8 cellular contexts compared by ENCODE assay signal in genomic region chr17:78186689-78187595, GRCh38. TPM values are rescaled to one million over a fixed set of nuclear protein-coding genes. Genes with fewer than 3 reads are reported as not detected.
DNase-seq lines count a peak whose midpoint lies in the region; ATAC-seq and TF ChIP-seq lines count a peak whose summit lies in the region.

TSS of gene AFMID (plus strand) at chr17:78187362. CDS start at chr17:78187371, 9 bp downstream.
TSS of gene TK1 (minus strand) at chr17:78187052. CDS start at chr17:78186994, 58 bp downstream.

- no peaks in the 10 kb centered on the region for H3K27me3 Mint-ChIP-seq in WTC11 (ENCODE audit: low read depth)

- DNase-seq in AG08396 (ENCODE audit: low spot score) (peak; percentile 100), NCI-H2227 (lab: John Stamatoyannopoulos, UW; ENCODE audit: unreplicated experiment) (peak; percentile 99), WTC11 (ENCODE audit: low spot score) (peak; percentile 100), caudate nucleus (lab: John Stamatoyannopoulos, UW) (peak; percentile 12 to 98 (median 92)), iris pigment epithelial cell (ENCODE audit: low read depth) (peak; percentile 96)
- DNase-seq in stimulated activated CD4-positive, alpha-beta T cell treated with anti-CD3 and anti-CD28 coated beads, Interleukin-12 subunit alpha, Interleukin-12 subunit beta, amount 100 ng/mL, for 4 hours = peak; percentile 79

- H3K9me3 Mint-ChIP-seq in WTC11 = 0 out of 2 replicates have a peak, but pooled peaks cover 3% of the 10 kb centered on the region

- CTCF ChIA-PET in WTC11 (lab: Charles Lee) = interaction anchor here (0.6 to 4.9 kb wide), 32 partner anchors 11 to 397 kb away, joined by 3 to 85 read pairs (median 5); partner anchors contain the start of gene BIRC5

- H3K4me3 Mint-ChIP-seq in WTC11 = peak within 1 kb of the TSS; percentile 82

- H3K4me1 Mint-ChIP-seq in WTC11 = peaks cover 28% of the 10 kb centered on the region

- H3K27ac Mint-ChIP-seq in WTC11 = peak within 1 kb of the TSS; percentile 83

- H3K27ac ChIP-seq in caudate nucleus (ENCODE audit: low read depth, low read length) = no peak within 1 kb of the TSS

- POLR2A ChIA-PET in WTC11 (lab: Charles Lee) = interaction anchor here (0.5 to 1.9 kb wide), 16 partner anchors 9 to 127 kb away, joined by 3 to 13 read pairs (median 4); no protein-coding TSS in a partner anchor

- peak; percentile 73; the same call in 1 of the 2 replicates for TF ChIP-seq CTCF in WTC11 (IDR thresholded peaks at IDR 0.05)

- peaks cover 41% of the 10 kb centered on the region for H3K36me3 Mint-ChIP-seq in WTC11

- peak; percentile 79 for ATAC-seq in GM18873 (IDR thresholded peaks at IDR 0.05; ENCODE audit: low FRiP score, unreplicated experiment)
- ATAC-seq in HG03139 (IDR thresholded peaks at IDR 0.05; ENCODE audit: unreplicated experiment) = peak; percentile 93
- peak; percentile 96 for ATAC-seq in WTC11

TF ChIP-seq in WTC11, 78 proteins besides CTCF, POLR2A, EP300 and RAD21 (continues in another document):
- no peak for TF ChIP-seq PRDM15 (CRISPR knock-in tag; IDR thresholded peaks at IDR 0.05)
- TF ChIP-seq TP53 (CRISPR knock-in tag; IDR thresholded peaks at IDR 0.05) = peak; percentile 83
- TF ChIP-seq ZNF317 (CRISPR knock-in tag; IDR thresholded peaks at IDR 0.05; ENCODE audit: borderline replicate concordance, low read depth) = 0 out of 2 replicates have a peak, but pooled peaks have one; percentile 46
- 0 out of 2 replicates have a peak, but pooled peaks have one; percentile 32 for TF ChIP-seq MLX (CRISPR knock-in tag; IDR thresholded peaks at IDR 0.05)
- TF ChIP-seq CBFB (CRISPR knock-in tag; IDR thresholded peaks at IDR 0.05; ENCODE audit: low read depth) = peak; percentile 77; the same call in 1 of the 2 replicates
- TF ChIP-seq FOXK1 (CRISPR knock-in tag; IDR thresholded peaks at IDR 0.05) = peak; percentile 41; the same call in 1 of the 2 replicates
- TF ChIP-seq TEAD1 (CRISPR knock-in tag; IDR thresholded peaks at IDR 0.05) = peak; percentile 100
- peak; percentile 82; the same call in 1 of the 2 replicates for TF ChIP-seq ELF4 (CRISPR knock-in tag; IDR thresholded peaks at IDR 0.05; ENCODE audit: low read depth)
- peak; percentile 100 for TF ChIP-seq E2F5 (CRISPR knock-in tag; IDR thresholded peaks at IDR 0.05)
- TF ChIP-seq TCF7 (CRISPR knock-in tag; IDR thresholded peaks at IDR 0.05; ENCODE audit: low read depth) = no peak
- peak; percentile 84 for TF ChIP-seq MAX (CRISPR knock-in tag; IDR thresholded peaks at IDR 0.05)
- no peak for TF ChIP-seq NR3C1 (CRISPR knock-in tag; conservative IDR thresholded peaks at IDR 0.05; ENCODE audit: low read depth)
- TF ChIP-seq NFE2L1 (CRISPR knock-in tag; IDR thresholded peaks at IDR 0.05) = peak; percentile 82; the same call in 1 of the 2 replicates
- peak; percentile 92 for TF ChIP-seq ETV6 (CRISPR knock-in tag; IDR thresholded peaks at IDR 0.05)
- TF ChIP-seq ZNF263 (CRISPR knock-in tag; IDR thresholded peaks at IDR 0.05; ENCODE audit: low read depth) = peak; percentile 25; the same call in 1 of the 2 replicates
- no peak for TF ChIP-seq JAZF1 (CRISPR knock-in tag; IDR thresholded peaks at IDR 0.05)
- peak; percentile 93 for TF ChIP-seq NFYB (CRISPR knock-in tag; conservative IDR thresholded peaks at IDR 0.05; ENCODE audit: low read depth)
- 0 out of 2 replicates have a peak, but pooled peaks have one; percentile 30 for TF ChIP-seq IRF1 (CRISPR knock-in tag; IDR thresholded peaks at IDR 0.05)
- TF ChIP-seq GABPB1 (CRISPR knock-in tag; IDR thresholded peaks at IDR 0.05) = peak; percentile 97
- TF ChIP-seq RORB (CRISPR knock-in tag; IDR thresholded peaks at IDR 0.05) = 0 out of 2 replicates have a peak, but pooled peaks have one; percentile 69
- TF ChIP-seq ZNF219 (CRISPR knock-in tag; IDR thresholded peaks at IDR 0.05; ENCODE audit: borderline replicate concordance) = no peak
- TF ChIP-seq PREB (CRISPR knock-in tag; IDR thresholded peaks at IDR 0.05; ENCODE audit: borderline replicate concordance) = peak; percentile 98; the same call in 1 of the 2 replicates
- TF ChIP-seq ZNF232 (CRISPR knock-in tag; IDR thresholded peaks at IDR 0.05) = peak; percentile 91
- TF ChIP-seq NFATC4 (CRISPR knock-in tag; IDR thresholded peaks at IDR 0.05) = peak; percentile 32; the same call in 1 of the 2 replicates
- TF ChIP-seq TEAD4 (CRISPR knock-in tag; IDR thresholded peaks at IDR 0.05) = peak; percentile 99
- peak; percentile 47; the same call in 1 of the 2 replicates for TF ChIP-seq ZNF416 (CRISPR knock-in tag; IDR thresholded peaks at IDR 0.05)
- TF ChIP-seq USF2 (CRISPR knock-in tag; IDR thresholded peaks at IDR 0.05) = peak; percentile 74
- no peak for TF ChIP-seq IRF2 (CRISPR knock-in tag; IDR thresholded peaks at IDR 0.05; ENCODE audit: borderline replicate concordance, low read depth)
- TF ChIP-seq MYBL2 (CRISPR knock-in tag; IDR thresholded peaks at IDR 0.05) = peak; percentile 98

RNA-seq across cellular contexts. Expression of gene AFMID, which starts in this region (rescaled TPM):
- 45.1 to 58.7 TPM (median 48.8 TPM) in 3 replicates for total RNA-seq in WTC11 (2021)

RNA-seq across cellular contexts. Expression of gene TK1, which starts in this region (rescaled TPM):
- total RNA-seq in WTC11 (2021) = 72.5 to 84.1 TPM (median 82.6 TPM) in 3 replicates
